Comparison of ENCODE assay signal across 16 cellular contexts in genomic region chr9:109427886-109428285, GRCh38.
DNase-seq lines count a peak whose midpoint lies in the region; ATAC-seq and TF ChIP-seq lines count a peak whose summit lies in the region.
"Had no signal": no experiment of that assay in that cellular context is flagged by ENCODE, and none has a peak within 500 bp of the region (broad histone marks: within the 10 kb centered on the region; RNA-seq: fewer than 3 reads in every experiment).

No MANE protein-coding gene starts in this region.

- ATAC-seq in heart left ventricle (peak in 1 of 4 donors; percentile 21), Right ventricle myocardium inferior (no peak), left lobe of liver (peak; percentile 79), esophagus mucosa (no peak)
- ATAC-seq: CD8-positive, alpha-beta T cell; HCT116 had no signal

- H3K27me3 ChIP-seq in heart left ventricle, result no peaks in the 10 kb centered on the region
- H3K27me3 ChIP-seq in left ventricle myocardium inferior (ENCODE audit: low read depth), result no peaks in the 10 kb centered on the region
- no peaks in the 10 kb centered on the region for H3K27me3 ChIP-seq in esophagus squamous epithelium

- no peak for DNase-seq in heart left ventricle
- no peak for DNase-seq in Right ventricle myocardium inferior (ENCODE audit: missing footprints)
- DNase-seq in left ventricle myocardium inferior, result no peak
- DNase-seq in left lobe of liver (ENCODE audit: low spot score), result no peak
- DNase-seq in retinal pigment epithelial cell (ENCODE audit: low read depth), result peak; percentile 46
- DNase-seq in esophagus squamous epithelium (lab: John Stamatoyannopoulos, UW), result no peak
- DNase-seq: Calu3; CD8-positive, alpha-beta T cell; DMS79 treated with DMSO at 0.1 percent for 48 hours; GF-D8; GOT3; H7; HFFc6 had no signal

- H3K4me1 ChIP-seq in heart left ventricle (peaks cover 0 to 25% (median 2%) of the 10 kb centered on the region in 12 donors), left ventricle myocardium inferior (peaks cover 44% of the 10 kb centered on the region), esophagus squamous epithelium (no peaks in the 10 kb centered on the region)

- H3K27ac ChIP-seq in heart left ventricle, result peak overlapping the region in 11 of 12 donors; percentile 9 to 81 (median 61)
- H3K27ac ChIP-seq in left ventricle myocardium inferior (replicated peaks), result peak overlapping the region; percentile 81
- H3K27ac ChIP-seq in esophagus squamous epithelium, result no peak overlapping the region
- H3K27ac ChIP-seq: BLaER1 treated with 17β-estradiol and CSF1 and Interleukin-3, amounts not matched to agents 10 nM and 100 nM had no signal

- no peak for TF ChIP-seq CTCF in heart left ventricle (IDR thresholded peaks at IDR 0.05)
- no peak for TF ChIP-seq CTCF in left ventricle myocardium inferior (IDR thresholded peaks at IDR 0.05; ENCODE audit: borderline replicate concordance)
- no peak for TF ChIP-seq CTCF in retinal pigment epithelial cell (conservative IDR thresholded peaks at IDR 0.05; ENCODE audit: low read depth, low read length)
- TF ChIP-seq CTCF in esophagus squamous epithelium (IDR thresholded peaks at IDR 0.05), result no peak

- intact Hi-C loops in heart left ventricle (cut with DNase I), result no loop called here
- intact Hi-C loops in Right ventricle myocardium inferior (cut with DNase I), result no loop called here
- intact Hi-C loops in left ventricle myocardium inferior (cut with micrococcal nuclease), result no loop called here
- intact Hi-C loops in esophagus squamous epithelium (cut with DNase I), result no loop called here

- H3K36me3 ChIP-seq in heart left ventricle (peaks cover 0 to 7% (median 0%) of the 10 kb centered on the region in 9 donors), left ventricle myocardium inferior (no peaks in the 10 kb centered on the region), esophagus squamous epithelium (peaks cover 0 to 94% (median 0%) of the 10 kb centered on the region in 3 donors)
- H3K36me3 ChIP-seq: BLaER1 treated with 17β-estradiol and CSF1 and Interleukin-3, amounts not matched to agents 10 nM and 100 nM had no signal

- whole genome bisulfite sequencing in heart left ventricle, 4 donors, result 43 to 61% (median 48%) methylated on average over 4 of the region's 4 CpGs
- 77 to 97% methylated on average over 4 of the region's 4 CpGs for WGBS in esophagus squamous epithelium, 2 donors

- no peak for TF ChIP-seq POLR2A in heart left ventricle (IDR thresholded peaks at IDR 0.05)
- TF ChIP-seq POLR2A in esophagus squamous epithelium (IDR thresholded peaks at IDR 0.05), result no peak

- peak overlapping the region in 11 of 12 donors; percentile 5 to 62 (median 39) for H3K4me3 ChIP-seq in heart left ventricle
- peak overlapping the region; percentile 66 for H3K4me3 ChIP-seq in left ventricle myocardium inferior
- no peak overlapping the region for H3K4me3 ChIP-seq in retinal pigment epithelial cell (ENCODE audit: low read length)
- H3K4me3 ChIP-seq in esophagus squamous epithelium, result no peak overlapping the region
- H3K4me3 ChIP-seq: BLaER1 treated with 17β-estradiol and CSF1 and Interleukin-3, amounts not matched to agents 10 nM and 100 nM had no signal

- H3K9me3 ChIP-seq in heart left ventricle (no peaks in the 10 kb centered on the region), left ventricle myocardium inferior (replicated peaks) (no peaks in the 10 kb centered on the region), esophagus squamous epithelium (no peaks in the 10 kb centered on the region)
- H3K9me3 ChIP-seq: BLaER1 treated with 17β-estradiol and CSF1 and Interleukin-3, amounts not matched to agents 10 nM and 100 nM had no signal

Comparison
In these comparisons a context has a peak if more than half of its experiments do, and no peak if none do; other contexts are left out.
1. H3K27ac ChIP-seq: peak in heart left ventricle (11 of 12) and left ventricle myocardium inferior (single experiment); none in esophagus squamous epithelium (0 of 4).
2. H3K4me3 ChIP-seq: peak in heart left ventricle (11 of 12) and left ventricle myocardium inferior (single experiment); none in retinal pigment epithelial cell (single experiment) and esophagus squamous epithelium (0 of 4).